1 cellular context compared by ENCODE assay signal in genomic region chr9:133368249-133368881, GRCh38.
A peak's percentile ranks its signal among the peaks of the same experiment; 100 is the strongest.
TF ChIP-seq lines count a peak whose summit lies in the region.

No MANE protein-coding gene starts in this region.

TF ChIP-seq in K562, 482 proteins besides CTCF, POLR2A, EP300 and RAD21:
- TF ChIP-seq MYC (IDR thresholded peaks at IDR 0.05; ENCODE audit: low read depth, low read length) (no peak), MYC (CRISPR knock-in tag; IDR thresholded peaks at IDR 0.05; ENCODE audit: borderline replicate concordance, low read depth) (no peak), ZBTB33 (CRISPR knock-in tag; IDR thresholded peaks at IDR 0.05) (peak; percentile 31; the same call in 1 of the 2 replicates)
